8 cellular contexts compared by ENCODE assay signal in genomic region chr5:176537608-176538504, GRCh38. TPM values are rescaled to one million over a fixed set of nuclear protein-coding genes. Genes with fewer than 3 reads are reported as not detected.
DNase-seq lines count a peak whose midpoint lies in the region; ATAC-seq and TF ChIP-seq lines count a peak whose summit lies in the region.

No MANE protein-coding gene starts in this region.

- peaks cover 43 to 56% (median 48%) of the 10 kb centered on the region in 3 donors for H3K4me1 Mint-ChIP-seq in IgD-negative memory B cell

- peak overlapping the region; percentile 99 for H3K4me3 ChIP-seq in epithelial cell of esophagus (ENCODE audit: low read length)

- peak; percentile 100 for DNase-seq in DMS 273 (lab: John Stamatoyannopoulos, UW; ENCODE audit: unreplicated experiment)
- peak; percentile 99 for DNase-seq in OCI-M1 (lab: John Stamatoyannopoulos, UW)
- DNase-seq in activated T-cell treated with anti-CD3 and anti-CD28 coated beads for 48 hours (ENCODE audit: low read depth), result peak; percentile 94
- peak; percentile 100 for DNase-seq in epithelial cell of esophagus (ENCODE audit: low read depth)
- DNase-seq in middle frontal gyrus (ENCODE audit: extremely low spot score, low spot score), result peak; percentile 97
- DNase-seq in stimulated activated CD8-positive, alpha-beta memory T cell treated with anti-CD3 and anti-CD28 coated beads, Interleukin-2, amount 100 ng/mL, for 48 hours (ENCODE audit: low read depth in 2 of 2), result peak; percentile 88 to 96

- peak; percentile 63 for ATAC-seq in GM21576 (IDR thresholded peaks at IDR 0.05; ENCODE audit: unreplicated experiment)

- TF ChIP-seq CTCF in epithelial cell of esophagus (IDR thresholded peaks at IDR 0.05; ENCODE audit: insufficient read depth, low read depth, low read length, missing control alignments), result no peak

- peaks cover 2% of the 10 kb centered on the region for H3K36me3 Mint-ChIP-seq in IgD-negative memory B cell

- no peaks in the 10 kb centered on the region for H3K9me3 Mint-ChIP-seq in IgD-negative memory B cell

- no peaks in the 10 kb centered on the region for H3K27me3 Mint-ChIP-seq in IgD-negative memory B cell

- peak overlapping the region; percentile 98 to 99 (median 99) for H3K4me3 Mint-ChIP-seq in IgD-negative memory B cell

- peak overlapping the region; percentile 99 to 100 (median 99) for H3K27ac Mint-ChIP-seq in IgD-negative memory B cell

RNA-seq across cellular contexts. Expression of gene RNF44, which starts 0.7 kb away (rescaled TPM):
- polyA plus RNA-seq in IgD-negative memory B cell, result 6.0 TPM

RNA-seq across cellular contexts. Expression of gene CDHR2, which starts 11.3 kb away (rescaled TPM):
- polyA plus RNA-seq in IgD-negative memory B cell, result not detected

Comparison
In these comparisons a context has a peak if more than half of its experiments do, and no peak if none do; other contexts are left out.
1. Peak in every context shown above with its lines: DNase-seq, ATAC-seq and H3K4me3 ChIP-seq.